8 cellular contexts compared by ENCODE assay signal in genomic region chr10:35126062-35126529, GRCh38. TPM values are rescaled to one million over a fixed set of nuclear protein-coding genes. Genes with fewer than 3 reads are reported as not detected.
DNase-seq lines count a peak whose midpoint lies in the region; ATAC-seq and TF ChIP-seq lines count a peak whose summit lies in the region.

No MANE protein-coding gene starts in this region.

- no peaks in the 10 kb centered on the region for H3K27me3 ChIP-seq in GM23248 (replicated peaks; ENCODE audit: insufficient read depth)
- no peaks in the 10 kb centered on the region for H3K27me3 ChIP-seq in SJCRH30
- H3K27me3 ChIP-seq in fibroblast of lung (ENCODE audit: control insufficient read depth, insufficient read depth, low read length): no peaks in the 10 kb centered on the region
- H3K27me3 ChIP-seq in gastrocnemius medialis: no peaks in the 10 kb centered on the region

- H3K4me3 ChIP-seq in GM23248 (peak overlapping the region; percentile 77), SJCRH30 (peak overlapping the region; percentile 81), fibroblast of lung (replicated peaks in 1 of 4; ENCODE audit: control extremely low read depth in 1 of 4, insufficient read depth in 1 of 4, low read depth in 3 of 4, low read length in 4 of 4) (peak overlapping the region; percentile 56 to 85 (median 62)), gastrocnemius medialis (peak overlapping the region; percentile 51 to 89 (median 82))

- in situ Hi-C loops in GM23248 (cut with MboI) (no loop called here), gastrocnemius medialis (cut with MboI; ENCODE audit: low sequenced_read_pairs in 4 of 4) (no loop called here)

- no peak for TF ChIP-seq POLR2A in gastrocnemius medialis (IDR thresholded peaks at IDR 0.05)

- H3K4me1 ChIP-seq in GM23248 (ENCODE audit: insufficient read depth) (peaks cover 12% of the 10 kb centered on the region), SJCRH30 (peaks cover 12% of the 10 kb centered on the region; the same call in 1 of the 2 replicates), fibroblast of lung (ENCODE audit: control insufficient read depth, extremely low read depth, insufficient read depth, low read length) (no peaks in the 10 kb centered on the region), gastrocnemius medialis (peaks cover 26 to 27% of the 10 kb centered on the region in 2 donors)

- H3K36me3 ChIP-seq in GM23248 (ENCODE audit: low read depth) (no peaks in the 10 kb centered on the region), SJCRH30 (no peaks in the 10 kb centered on the region), fibroblast of lung (ENCODE audit: control insufficient read depth, insufficient read depth, low read length) (no peaks in the 10 kb centered on the region), gastrocnemius medialis (no peaks in the 10 kb centered on the region)

- H3K27ac ChIP-seq in GM23248 (peak overlapping the region; percentile 95), SJCRH30 (peak overlapping the region; percentile 85), fibroblast of lung (ENCODE audit: insufficient read depth, low read length) (peak overlapping the region; percentile 70), gastrocnemius medialis (peak overlapping the region; percentile 93 to 98 (median 96))

- H3K79me2 ChIP-seq in GM23248 (ENCODE audit: insufficient read depth) (peaks cover 32% of the 10 kb centered on the region), fibroblast of lung (ENCODE audit: control insufficient read depth, insufficient read depth, low read length) (peaks cover 11% of the 10 kb centered on the region)

- H2AFZ ChIP-seq in GM23248 (peak overlapping the region; percentile 96), fibroblast of lung (ENCODE audit: low read length) (peak overlapping the region; percentile 93)

- H3K4me2 ChIP-seq in GM23248 (ENCODE audit: unreplicated experiment): peak overlapping the region; percentile 76
- H3K4me2 ChIP-seq in fibroblast of lung (ENCODE audit: extremely low read depth, insufficient read depth, low read length): peak overlapping the region; percentile 77

- H3K9me3 ChIP-seq in GM23248 (ENCODE audit: low read depth) (no peaks in the 10 kb centered on the region), SJCRH30 (replicated peaks) (no peaks in the 10 kb centered on the region), fibroblast of lung (ENCODE audit: control insufficient read depth, insufficient read depth, low read depth, low read length) (no peaks in the 10 kb centered on the region), gastrocnemius medialis (no peaks in the 10 kb centered on the region)

- TF ChIP-seq CTCF in fibroblast of lung (conservative IDR thresholded peaks at IDR 0.05 in 1 of 2, IDR thresholded peaks at IDR 0.05 in 1 of 2; ENCODE audit: low read depth in 1 of 2, low read length in 2 of 2) (no peak), gastrocnemius medialis (IDR thresholded peaks at IDR 0.05 in 4 of 5, conservative IDR thresholded peaks at IDR 0.05 in 1 of 5) (no peak)

- H3K9me2 ChIP-seq in GM23248 (ENCODE audit: insufficient read depth): no peaks in the 10 kb centered on the region

- WGBS in GM23248 (ENCODE audit: low coverage in 1 of 2, low lambda C conversion rate in 2 of 2, missing lambda C conversion rate in 2 of 2), 2 experiments: 64 to 70% methylated on average over 13 of the region's 13 CpGs

- H3F3A ChIP-seq in GM23248 (ENCODE audit: insufficient read depth): peaks cover 33% of the 10 kb centered on the region

- H3K9ac ChIP-seq in GM23248: peak overlapping the region; percentile 96
- peak overlapping the region; percentile 61 for H3K9ac ChIP-seq in fibroblast of lung (ENCODE audit: insufficient read depth, low read length)

- intact Hi-C loops in gastrocnemius medialis (cut with DNase I; ENCODE audit: low total_unique reads): loop anchor here (1.0 to 10.0 kb wide), 7 partner anchors 36 to 516 kb away; partner anchors contain the start of genes CUL2 and FZD8

- no peak for ATAC-seq in gastrocnemius medialis
- no peak for ATAC-seq in HG02852 (IDR thresholded peaks at IDR 0.05; ENCODE audit: unreplicated experiment)
- no peak for ATAC-seq in HG03442 (IDR thresholded peaks at IDR 0.05; ENCODE audit: unreplicated experiment)

- DNase-seq in GM23248 (no peak), SJCRH30 (no peak), fibroblast of lung (ENCODE audit: low read depth in 2 of 2) (peak in 1 of 2 donors; percentile 8), gastrocnemius medialis (peak in 1 of 2 donors; percentile 16), dermis blood vessel endothelial cell (no peak), NCI-H1105 (lab: John Stamatoyannopoulos, UW) (no peak)

- H4K20me1 ChIP-seq in GM23248 (ENCODE audit: insufficient read depth) (no peaks in the 10 kb centered on the region), fibroblast of lung (ENCODE audit: control insufficient read depth, extremely low read depth, insufficient read depth, low read length) (no peaks in the 10 kb centered on the region)

RNA-seq across cellular contexts. Expression of gene CREM, which starts 0.6 kb away (rescaled TPM):
- total RNA-seq in GM23248 (2014; rRNA removed; shearing (Covaris generic)): 13.3 and 14.9 TPM in 2 replicates
- polyA plus RNA-seq in GM23248 (2016; fragmentation: Nextera tagmentation; extraction: Ambion mirVana) (32.0 and 34.0 TPM in 2 replicates), fibroblast of lung (32.1 and 39.9 TPM in 2 replicates)
- total RNA-seq in SJCRH30 (2014; rRNA removed; shearing (Covaris generic)): 28.6 and 30.4 TPM in 2 replicates
- total RNA-seq in fibroblast of lung (25.7 and 29.9 TPM in 2 replicates), gastrocnemius medialis (10 to 100 TPM; 24.3 to 42.5 (median 30.1) TPM), dermis blood vessel endothelial cell (59.0 and 106 TPM in 2 replicates)
- 23.1 and 34.4 TPM in 2 replicates for polyA plus RNA-seq in fibroblast of lung (2012)
- 2.9 and 3.4 TPM in 2 replicates for polyA minus RNA-seq in fibroblast of lung (ENCODE audit: low replicate concordance)

RNA-seq across cellular contexts. Expression of gene CUL2, which starts 36.0 kb away (rescaled TPM):
- total RNA-seq in GM23248 (2014; rRNA removed; shearing (Covaris generic)): 29.7 and 35.3 TPM in 2 replicates
- polyA plus RNA-seq in GM23248 (2016; fragmentation: Nextera tagmentation; extraction: Ambion mirVana) (50.5 and 52.1 TPM in 2 replicates), fibroblast of lung (36.0 TPM in 2 replicates)
- total RNA-seq in SJCRH30 (2014; rRNA removed; shearing (Covaris generic)): 46.7 and 51.4 TPM in 2 replicates
- total RNA-seq in fibroblast of lung (21.3 and 22.8 TPM in 2 replicates), gastrocnemius medialis (10 to 100 TPM; 27.2 to 41.4 (median 34.2) TPM), dermis blood vessel endothelial cell (26.9 and 57.9 TPM in 2 replicates)
- polyA plus RNA-seq in fibroblast of lung (2012): 29.6 and 34.9 TPM in 2 replicates
- 3.7 and 10.0 TPM in 2 replicates for polyA minus RNA-seq in fibroblast of lung (ENCODE audit: low replicate concordance)
